20 cellular contexts compared by ENCODE assay signal in the genomic region with DNA sequence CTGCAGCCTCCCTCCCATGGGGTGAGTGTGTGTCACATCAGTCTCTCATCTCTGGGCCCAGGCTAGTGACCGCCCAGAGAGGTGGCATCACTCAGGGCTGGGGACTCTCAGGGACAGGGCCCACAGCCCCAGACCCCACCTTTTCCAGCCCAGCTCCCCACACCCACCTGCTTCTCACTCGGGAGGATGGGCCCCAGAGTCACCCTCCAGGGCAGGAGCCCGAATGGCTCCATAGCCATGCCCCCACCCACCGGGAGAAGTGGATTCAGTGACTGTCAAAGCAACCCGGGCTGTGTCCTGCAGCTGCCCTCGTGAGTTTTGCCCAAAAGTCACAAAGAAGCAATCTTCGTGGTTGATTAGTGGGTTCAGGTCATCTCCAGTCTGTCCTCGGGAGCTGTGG. TPM values are rescaled to one million over a fixed set of nuclear protein-coding genes. Genes with fewer than 3 reads are reported as not detected.
"Had no signal": no experiment of that assay in that cellular context is flagged by ENCODE, and none has a peak within 500 bp of the region (broad histone marks: within the 10 kb centered on the region; RNA-seq: fewer than 3 reads in every experiment).

No MANE protein-coding gene starts in this region.

- H3K4me3 Mint-ChIP-seq: endodermal cell; memory B cell; neural crest cell; T-cell; T-helper 2 cell treated with Interferon-gamma antibody and Interleukin-4, amounts not matched to agents 5 μg/mL and 100 μg/mL, for 36 hours had no signal

- H3K4me3 ChIP-seq: coronary artery, gastroesophageal sphincter, heart left ventricle, ovary, psoas muscle, right atrium auricular region, transverse colon, uterus had no signal

- H3K27me3 Mint-ChIP-seq: memory B cell, T-cell had no signal

- H3K27me3 ChIP-seq: ovary, right atrium auricular region, transverse colon, uterus had no signal

- H3K4me1 Mint-ChIP-seq: neural crest cell had no signal

- H3K27ac Mint-ChIP-seq: endodermal cell; T-cell; T-helper 2 cell treated with Interferon-gamma antibody and Interleukin-4, amounts not matched to agents 5 μg/mL and 100 μg/mL, for 36 hours had no signal

- H3K27ac ChIP-seq: coronary artery, gastroesophageal sphincter, heart left ventricle, ovary, psoas muscle, right atrium auricular region, transverse colon, uterus, WERI-Rb-1 had no signal

- ATAC-seq: gastroesophageal sphincter, heart left ventricle, left cardiac atrium, T-cell had no signal

- H3K9me3 ChIP-seq: ovary, psoas muscle, transverse colon, uterus had no signal

- H3K4me1 ChIP-seq: psoas muscle had no signal

- DNase-seq: activated naive CD4-positive, alpha-beta T cell; activated T-cell treated with anti-CD3 and anti-CD28 coated beads, Interleukin-2, amount 50 U/mL, for 1 hour; cerebellar nuclear complex; endodermal cell; heart left ventricle; left cardiac atrium; psoas muscle; stimulated activated CD4-positive, alpha-beta T cell treated with anti-CD3 and anti-CD28 coated beads, Interleukin-4, amount 100 ng/mL, for 4 hours; T-cell; transverse colon; uterus had no signal

- H3K36me3 ChIP-seq: gastroesophageal sphincter, ovary, right atrium auricular region, transverse colon, uterus, WERI-Rb-1 had no signal

RNA-seq across cellular contexts. Expression of a gene that starts 26.0 kb away (rescaled TPM):
- total RNA-seq: myocyte had no signal
